ENCODE assay signal across 9 cellular contexts in genomic region chrX:140337263-140337662, GRCh38.
"Had no signal": no experiment of that assay in that cellular context is flagged by ENCODE, and none has a peak within 500 bp of the region (broad histone marks: within the 10 kb centered on the region; RNA-seq: fewer than 3 reads in every experiment).

No MANE protein-coding gene starts in this region.

- H3K4me2 ChIP-seq: KMS-11 had no signal

- H3K4me1 Mint-ChIP-seq: IgD-negative memory B cell had no signal

- ATAC-seq: HepG2 had no signal

- FAIRE-seq: HepG2, HTR-8/SVneo had no signal

- H3K27ac ChIP-seq: HL-60, KMS-11 had no signal

- DNase-seq: IMR-90, Karpas-422, KBM-7, KG1 had no signal

- H3K27me3 Mint-ChIP-seq: IgD-negative memory B cell had no signal

- H3K9ac ChIP-seq: KMS-11 had no signal

- H3K27ac Mint-ChIP-seq: IgD-negative memory B cell had no signal
